ENCODE assay signal across 8 cellular contexts in the genomic region with DNA sequence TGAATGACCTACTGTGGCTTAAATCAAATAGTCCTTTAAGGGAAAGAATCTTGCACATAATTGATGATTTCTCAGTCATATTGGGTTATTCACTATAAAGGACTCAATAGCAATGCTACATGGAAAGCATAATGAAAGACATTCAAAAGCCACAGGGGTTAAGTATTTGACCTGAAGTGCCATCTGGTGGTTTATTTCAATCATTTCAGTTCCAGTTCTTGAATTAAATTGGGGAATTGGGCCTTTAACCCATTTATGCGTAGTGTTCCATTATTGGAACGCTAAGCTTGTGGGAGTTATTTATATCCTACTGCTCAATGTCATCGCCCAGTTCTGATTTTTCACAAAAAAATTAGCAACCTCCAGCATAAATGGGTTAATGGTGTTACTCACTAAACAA. TPM values are rescaled to one million over a fixed set of nuclear protein-coding genes. Genes with fewer than 3 reads are reported as not detected.
DNase-seq lines count a peak whose midpoint lies in the region; ATAC-seq, FAIRE-seq and TF ChIP-seq lines count a peak whose summit lies in the region.
"Had no signal": no experiment of that assay in that cellular context is flagged by ENCODE, and none has a peak within 500 bp of the region (broad histone marks: within the 10 kb centered on the region; RNA-seq: fewer than 3 reads in every experiment).

No MANE protein-coding gene starts in this region.

- no peak overlapping the region for H2AFZ ChIP-seq in GM12878 (ENCODE audit: control insufficient read depth, low read depth, low read length)

- H3K27me3 ChIP-seq in GM12878 (replicated peaks in 1 of 2; ENCODE audit: control insufficient read depth in 2 of 2, insufficient read depth in 2 of 2, low read length in 1 of 2): no peaks in the 10 kb centered on the region

- TF ChIP-seq EP300 in GM12878 (IDR thresholded peaks at IDR 0.05; ENCODE audit: borderline replicate concordance in 1 of 2, control insufficient read depth in 1 of 2, low read depth in 2 of 2, low read length in 2 of 2): no peak

- no peak for FAIRE-seq in GM12878 (lab: Jason Lieb, UNC)

- H3K9me3 ChIP-seq in GM12878 (replicated peaks; ENCODE audit: control insufficient read depth, insufficient read depth, low read length): no peaks in the 10 kb centered on the region

- H3K79me2 ChIP-seq in GM12878 (ENCODE audit: control insufficient read depth, insufficient read depth, low read length): no peaks in the 10 kb centered on the region

- TF ChIP-seq POLR2A in GM12878 (IDR thresholded peaks at IDR 0.05; ENCODE audit: low read depth, low read length): no peak

- no peak overlapping the region for H3K4me2 ChIP-seq in GM12878 (ENCODE audit: control insufficient read depth, insufficient read depth)

- no peak overlapping the region for H3K4me3 Mint-ChIP-seq in naive B cell

- no peaks in the 10 kb centered on the region for H3K4me1 ChIP-seq in GM12878 (ENCODE audit: control insufficient read depth, insufficient read depth, low read length)

- in situ Hi-C loops in GM12878 (cut with MboI): no loop called here

- RAD21 ChIA-PET in GM12878 (lab: Charles Lee; ENCODE audit: unreplicated experiment): interaction anchor here (1.1 to 1.7 kb wide), 4 partner anchors 56 to 182 kb away, joined by 3 to 6 read pairs (median 4); no protein-coding TSS in a partner anchor

- TF ChIP-seq RAD21 in GM12878 (IDR thresholded peaks at IDR 0.05; ENCODE audit: insufficient read depth, low read depth, low read length): peak; percentile 60

- peaks cover 0 to 8% of the 10 kb centered on the region in 2 donors for H3K36me3 Mint-ChIP-seq in naive B cell

- H3K27me3 Mint-ChIP-seq in naive B cell: no peaks in the 10 kb centered on the region

- H3K9ac ChIP-seq in GM12878 (ENCODE audit: control insufficient read depth, insufficient read depth, low read length): no peak overlapping the region

- no peaks in the 10 kb centered on the region for H4K20me1 ChIP-seq in GM12878 (ENCODE audit: control insufficient read depth, insufficient read depth)

- peak; percentile 57 for ATAC-seq in GM12878
- ATAC-seq in naive B cell (ENCODE audit: low read depth in 2 of 2): no peak
- ATAC-seq in GM19397 (IDR thresholded peaks at IDR 0.05; ENCODE audit: unreplicated experiment): no peak
- no peak for ATAC-seq in HG03342 (IDR thresholded peaks at IDR 0.05; ENCODE audit: unreplicated experiment)
- ATAC-seq in left ventricle myocardium superior: no peak

- SMC1A ChIA-PET in GM12878 (lab: Charles Lee; ENCODE audit: uncharacterized antibody, unreplicated experiment): interaction anchor here (0.7 to 2.7 kb wide), 6 partner anchors 13 to 181 kb away, joined by 3 to 22 read pairs (median 6); no protein-coding TSS in a partner anchor

- WGBS in GM12878 (ENCODE audit: insufficient coverage, insufficient replicate concordance, low lambda C conversion rate, missing lambda C conversion rate): 28% methylated on average over 3 of the region's 3 CpGs

- no peak overlapping the region for H3K27ac ChIP-seq in GM12878 (ENCODE audit: control insufficient read depth, insufficient read depth)

- peak; percentile 43 for DNase-seq in GM12865 (ENCODE audit: low read depth)
- peak; percentile 43 for DNase-seq in LHCN-M2 (ENCODE audit: low read depth)
- DNase-seq in GM12878 (ENCODE audit: low read depth, low spot score): no peak
- peak; percentile 20 for DNase-seq in naive B cell
- no peak for DNase-seq in left ventricle myocardium superior

- peaks cover 0 to under 1% (median 0%) of the 10 kb centered on the region in 7 donors for H3K9me3 Mint-ChIP-seq in naive B cell

- CTCF ChIA-PET in GM12878 (lab: Yijun Ruan, JAX): interaction anchor here (0.6 to 3.3 kb wide), 10 partner anchors 15 to 238 kb away, joined by 3 to 19 read pairs (median 4); no protein-coding TSS in a partner anchor

- POLR2A ChIA-PET in GM12878 (lab: Charles Lee): no interaction called here

- no TSS peak for BruUV-seq in GM12878 (replicated peaks; lab: Mats Ljungman, UMichigan)

- H3K4me3 ChIP-seq in GM12865 (ENCODE audit: low read depth, low read length) (no peak overlapping the region), GM12878 (no peak overlapping the region)

- intact Hi-C loops in GM12878 (cut with micrococcal nuclease; ENCODE audit: unreplicated experiment): no loop called here
- intact Hi-C loops in left ventricle myocardium superior (cut with micrococcal nuclease): no loop called here

- no peaks in the 10 kb centered on the region for H3K36me3 ChIP-seq in GM12878 (ENCODE audit: control insufficient read depth in 2 of 2, insufficient read depth in 2 of 2, low read length in 1 of 2)

- TF ChIP-seq CTCF in GM12865 (IDR thresholded peaks at IDR 0.05; ENCODE audit: insufficient read depth, low read depth, low read length, missing control alignments): peak; percentile 20
- TF ChIP-seq CTCF in GM12878 (IDR thresholded peaks at IDR 0.05 in 2 of 3, conservative IDR thresholded peaks at IDR 0.05 in 1 of 3; ENCODE audit: control insufficient read depth in 2 of 3, extremely low read depth in 1 of 3, insufficient read depth in 1 of 3, low read depth in 3 of 3, low read length in 3 of 3): peak; percentile 11 to 32 (median 24); a peak in 1 of 6 replicates

- no peaks in the 10 kb centered on the region for H3K4me1 Mint-ChIP-seq in naive B cell

- H3K27ac Mint-ChIP-seq in naive B cell: no peak overlapping the region

TF ChIP-seq in GM12878, 131 proteins besides CTCF, POLR2A, EP300 and RAD21 (continues in another document):
- peak; percentile 32; the same call in 1 of the 2 replicates for TF ChIP-seq RUNX3 (IDR thresholded peaks at IDR 0.05; ENCODE audit: low read length)
- no peak for TF ChIP-seq ZNF274 (IDR thresholded peaks at IDR 0.05; ENCODE audit: insufficient read depth, insufficient read length)
- TF ChIP-seq NR2F1 (conservative IDR thresholded peaks at IDR 0.05): peak; percentile 89
- no peak for TF ChIP-seq TCF7 (IDR thresholded peaks at IDR 0.05; ENCODE audit: borderline replicate concordance)
- TF ChIP-seq ZZZ3 (IDR thresholded peaks at IDR 0.05; ENCODE audit: control insufficient read depth, insufficient read length, low read depth): no peak
- no peak for TF ChIP-seq PAX5 (IDR thresholded peaks at IDR 0.05; ENCODE audit: borderline replicate concordance, low read depth, low read length)
- no peak for TF ChIP-seq SUZ12 (IDR thresholded peaks at IDR 0.05; ENCODE audit: unreplicated experiment)
- no peak for TF ChIP-seq CHD4 (IDR thresholded peaks at IDR 0.05)
- TF ChIP-seq SREBF1 (IDR thresholded peaks at IDR 0.05; ENCODE audit: low read length): no peak
- TF ChIP-seq RAD51 (IDR thresholded peaks at IDR 0.05): no peak
- TF ChIP-seq SPI1 (IDR thresholded peaks at IDR 0.05; ENCODE audit: borderline replicate concordance, insufficient read depth, low read depth, low read length): no peak
- no peak for TF ChIP-seq NBN (IDR thresholded peaks at IDR 0.05)
- no peak for TF ChIP-seq DPF2 (IDR thresholded peaks at IDR 0.05)
- TF ChIP-seq CBFB (IDR thresholded peaks at IDR 0.05; ENCODE audit: low read depth): no peak
- peak; percentile 51; the same call in 1 of the 2 replicates for TF ChIP-seq SMC3 (IDR thresholded peaks at IDR 0.05; ENCODE audit: borderline replicate concordance, low read length)
- no peak for TF ChIP-seq SIN3A (IDR thresholded peaks at IDR 0.05; ENCODE audit: low read depth, low read length)
- TF ChIP-seq EGR1 (IDR thresholded peaks at IDR 0.05; ENCODE audit: borderline replicate concordance in 1 of 2, low read depth in 2 of 2, low read length in 2 of 2): no peak
- TF ChIP-seq, protein P1, sequence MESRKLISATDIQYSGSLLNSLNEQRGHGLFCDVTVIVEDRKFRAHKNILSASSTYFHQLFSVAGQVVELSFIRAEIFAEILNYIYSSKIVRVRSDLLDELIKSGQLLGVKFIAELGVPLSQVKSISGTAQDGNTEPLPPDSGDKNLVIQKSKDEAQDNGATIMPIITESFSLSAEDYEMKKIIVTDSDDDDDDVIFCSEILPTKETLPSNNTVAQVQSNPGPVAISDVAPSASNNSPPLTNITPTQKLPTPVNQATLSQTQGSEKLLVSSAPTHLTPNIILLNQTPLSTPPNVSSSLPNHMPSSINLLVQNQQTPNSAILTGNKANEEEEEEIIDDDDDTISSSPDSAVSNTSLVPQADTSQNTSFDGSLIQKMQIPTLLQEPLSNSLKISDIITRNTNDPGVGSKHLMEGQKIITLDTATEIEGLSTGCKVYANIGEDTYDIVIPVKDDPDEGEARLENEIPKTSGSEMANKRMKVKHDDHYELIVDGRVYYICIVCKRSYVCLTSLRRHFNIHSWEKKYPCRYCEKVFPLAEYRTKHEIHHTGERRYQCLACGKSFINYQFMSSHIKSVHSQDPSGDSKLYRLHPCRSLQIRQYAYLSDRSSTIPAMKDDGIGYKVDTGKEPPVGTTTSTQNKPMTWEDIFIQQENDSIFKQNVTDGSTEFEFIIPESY (IDR thresholded peaks at IDR 0.05): no peak
- TF ChIP-seq FOS (IDR thresholded peaks at IDR 0.05; ENCODE audit: borderline replicate concordance, extremely low read depth, insufficient read length): no peak
- no peak for TF ChIP-seq GABPA (IDR thresholded peaks at IDR 0.05; ENCODE audit: low read depth)
- no peak for TF ChIP-seq IKZF2 (IDR thresholded peaks at IDR 0.05)
- no peak for TF ChIP-seq SRF (IDR thresholded peaks at IDR 0.05; ENCODE audit: low read depth in 2 of 2, low read length in 2 of 2)

RNA-seq across cellular contexts. Expression of a gene that starts 41.3 kb away (rescaled TPM):
- total RNA-seq in LHCN-M2 (2014; rRNA removed) (not detected in 2 replicates), GM12878 (2014; rRNA removed) (not detected in 2 replicates), GM12878 (2014; rRNA removed; fragmentation: Illumina TruSeq; extraction: Trizol) (not detected in 2 replicates), GM12878 (2021) (not detected in 2 replicates), left ventricle myocardium superior (not detected)
- not detected for polyA plus RNA-seq in LHCN-M2 (2012)
- not detected in 2 replicates for total RNA-seq in GM12878 (2013; cell fraction: nucleolus; rRNA removed)
- not detected for polyA plus RNA-seq in GM12878 (2011; ENCODE audit: low read depth)
- polyA plus RNA-seq in GM12878 (2011; rRNA removed) (not detected in 2 replicates), GM12878 (2014; fragmentation: Illumina TruSeq; extraction: Trizol) (not detected in 2 replicates), GM12878 (2014; fragmentation: Nextera tagmentation; extraction: Ambion mirVana) (under 1 TPM in 1 of 2 experiments, not detected in 1; 0.05 TPM), GM12878 (2014; rRNA removed) (not detected in 2 replicates), GM12878 (2016; fragmentation: Nextera tagmentation; extraction: Ambion mirVana) (not detected), naive B cell (ENCODE audit: low read depth in 6 of 6) (not detected)
- not detected in 2 replicates for polyA plus RNA-seq in GM12878 (2011; cell fraction: cytosol; rRNA removed)
- polyA plus RNA-seq in GM12878 (2011; cell fraction: nucleus; rRNA removed): not detected in 2 replicates
- polyA plus RNA-seq in GM12878 (2012): 0.39 TPM in 1 of 2 replicates, not detected in the other
- polyA minus RNA-seq in GM12878 (2011; rRNA and poly(A)+ RNA removed): not detected in 2 replicates
- not detected in 2 replicates for polyA minus RNA-seq in GM12878 (2011; cell fraction: cytosol; rRNA and poly(A)+ RNA removed)
- polyA minus RNA-seq in GM12878 (2011; cell fraction: nucleus; rRNA and poly(A)+ RNA removed): not detected in 2 replicates
- total RNA-seq: pulmonary artery endothelial cell had no signal

Comparison
In these comparisons a context has a peak if more than half of its experiments do, and no peak if none do; other contexts are left out.
1. DNase-seq: peak in GM12865 (single experiment), LHCN-M2 (single experiment) and naive B cell (single experiment); none in GM12878 (single experiment) and left ventricle myocardium superior (single experiment).